ENCODE assay signal across 17 cellular contexts in the genomic region with DNA sequence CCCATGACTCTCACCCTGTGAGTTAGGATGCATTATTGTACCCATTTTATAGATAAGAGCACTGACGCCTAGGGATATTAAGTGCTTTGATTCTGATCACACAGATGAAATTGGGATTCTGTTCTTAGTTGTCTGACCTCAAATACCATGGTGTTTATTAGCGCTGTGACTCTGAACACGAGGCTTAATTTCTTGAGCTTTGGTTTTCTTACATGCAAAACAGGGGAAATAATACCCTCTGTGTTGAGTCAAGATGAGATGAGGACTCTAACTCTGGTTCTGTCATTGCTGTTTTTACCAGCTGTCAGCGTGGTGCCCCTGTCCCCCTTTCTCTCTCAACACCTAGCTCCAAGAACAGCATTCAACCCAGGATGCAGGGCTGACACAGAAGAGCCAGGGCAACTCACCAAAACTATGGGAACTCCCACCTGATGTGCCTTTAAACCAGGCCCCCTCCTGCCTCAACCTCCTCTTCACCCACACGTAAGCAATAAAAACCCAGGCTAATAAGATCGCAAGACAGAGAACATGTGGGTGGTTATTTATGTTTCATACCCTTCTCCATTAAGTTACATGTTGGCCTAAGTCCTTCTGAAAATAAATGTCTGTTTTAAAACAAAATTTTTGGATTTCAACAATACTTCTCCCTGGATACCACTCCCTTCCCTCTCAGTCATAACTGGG.
A peak's percentile ranks its signal among the peaks of the same experiment; 100 is the strongest.
DNase-seq lines count a peak whose midpoint lies in the region; ATAC-seq and TF ChIP-seq lines count a peak whose summit lies in the region.
"Had no signal": no experiment of that assay in that cellular context is flagged by ENCODE, and none has a peak within 500 bp of the region (broad histone marks: within the 10 kb centered on the region; RNA-seq: fewer than 3 reads in every experiment).

No MANE protein-coding gene starts in this region.

- no peaks in the 10 kb centered on the region for H3K27me3 Mint-ChIP-seq in chondrocyte (ENCODE audit: low read depth)
- H3K27me3 Mint-ChIP-seq: type B pancreatic cell had no signal

- no peak overlapping the region for H3K4me3 Mint-ChIP-seq in chondrocyte (ENCODE audit: unreplicated experiment)
- H3K4me3 Mint-ChIP-seq: type B pancreatic cell had no signal

- no peak for DNase-seq in activated CD4-positive, CD25-positive, alpha-beta regulatory T cell (lab: John Stamatoyannopoulos, UW)
- DNase-seq in chondrocyte (ENCODE audit: low spot score) (no peak), NCI-H1417 treated with DMSO at 0.1 percent for 48 hours (lab: John Stamatoyannopoulos, UW) (no peak)
- no peak for DNase-seq in central memory CD4-positive, alpha-beta T cell
- DNase-seq: activated CD8-positive, alpha-beta memory T cell treated with anti-CD3 and anti-CD28 coated beads, Interleukin-2, amount 50 U/mL, for 4 hours; effector CD8-positive, alpha-beta T cell; head of caudate nucleus; Kasumi-1; lower lobe of right lung; NCI-H1417; NCI-H2227 treated with DMSO at 0.1 percent for 48 hours; NK-92 treated with Interleukin-12 subunit alpha and Interleukin-12 subunit beta, amount 100 ng/mL, for 24 hours had no signal

- H3K36me3 Mint-ChIP-seq in chondrocyte (ENCODE audit: low read depth), result peaks cover 2% of the 10 kb centered on the region

- H3K9me3 Mint-ChIP-seq in chondrocyte (ENCODE audit: low read depth), result peaks cover 6% of the 10 kb centered on the region
- H3K9me3 Mint-ChIP-seq: type B pancreatic cell had no signal

- ATAC-seq in activated CD4-positive, CD25-positive, alpha-beta regulatory T cell treated with anti-CD3 and anti-CD28 coated beads, Interleukin-2, amount 50 U/mL, for 24 hours, result peak; percentile 85 to 92
- ATAC-seq in GM18858 (IDR thresholded peaks at IDR 0.05; ENCODE audit: unreplicated experiment) (peak; percentile 60), HG02852 (IDR thresholded peaks at IDR 0.05; ENCODE audit: unreplicated experiment) (peak; percentile 73), GM21447 (IDR thresholded peaks at IDR 0.05; ENCODE audit: unreplicated experiment) (no peak)
- ATAC-seq: lower lobe of right lung had no signal

- H3K4me1 Mint-ChIP-seq in chondrocyte (ENCODE audit: low read depth), result no peaks in the 10 kb centered on the region

- no peak for TF ChIP-seq CTCF in chondrocyte (IDR thresholded peaks at IDR 0.05)

- peak overlapping the region; percentile 25 for H3K27ac Mint-ChIP-seq in chondrocyte (ENCODE audit: unreplicated experiment)
- H3K27ac Mint-ChIP-seq: type B pancreatic cell had no signal
